ENCODE assay signal across 8 cellular contexts in the genomic region with DNA sequence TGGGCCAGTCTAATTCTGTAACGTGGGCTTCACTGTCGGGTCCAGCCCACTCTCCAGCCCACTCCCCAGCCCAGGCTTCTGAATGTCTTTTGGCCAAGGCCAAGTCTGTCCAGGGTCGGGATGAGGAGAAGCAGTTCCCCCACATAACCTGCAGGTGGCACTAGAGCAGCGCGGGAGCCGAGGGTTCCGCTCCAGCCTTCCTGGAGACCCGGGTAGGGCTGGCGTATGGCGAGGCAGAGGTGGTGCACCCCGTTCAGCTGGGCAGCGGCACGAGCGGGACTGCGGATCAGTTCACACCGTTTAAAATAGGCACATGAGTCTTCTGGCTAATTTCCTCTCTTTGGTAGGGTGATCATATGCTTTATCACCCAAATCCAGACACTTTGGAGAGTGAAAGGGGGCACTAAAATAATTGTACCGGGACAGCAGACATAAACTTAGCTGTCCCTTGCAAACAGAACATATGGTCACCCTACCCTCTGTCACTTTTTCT.
DNase-seq lines count a peak whose midpoint lies in the region; ATAC-seq, FAIRE-seq and TF ChIP-seq lines count a peak whose summit lies in the region.

No MANE protein-coding gene starts in this region.

- ATAC-seq in GM19438 (IDR thresholded peaks at IDR 0.05; ENCODE audit: low read depth, unreplicated experiment) (peak; percentile 92), Panc1 (peak; percentile 99), gastroesophageal sphincter (peak; percentile 88)

- H3K4me3 Mint-ChIP-seq in CD8-positive, alpha-beta memory T cell = no peak overlapping the region
- no peak overlapping the region for H3K4me3 Mint-ChIP-seq in activated T-helper 2 cell treated with anti-CD3 and anti-CD28 coated beads, Interferon-gamma antibody, Interleukin-2, Interleukin-4, amounts not matched to agents 10 μg/mL and 5 μg/mL and 100 μg/mL, durations not matched to agents 14 hours and 24 hours and 36 hours (ENCODE audit: low read depth)

- no TSS peak for BruUV-seq in Panc1 (replicated peaks; lab: Mats Ljungman, UMichigan)

- no peaks in the 10 kb centered on the region for H3K36me3 Mint-ChIP-seq in CD8-positive, alpha-beta memory T cell
- H3K36me3 Mint-ChIP-seq in activated T-helper 2 cell treated with anti-CD3 and anti-CD28 coated beads, Interferon-gamma antibody, Interleukin-2, Interleukin-4, amounts not matched to agents 10 μg/mL and 5 μg/mL and 100 μg/mL, durations not matched to agents 14 hours and 24 hours and 36 hours (ENCODE audit: low read depth) = no peaks in the 10 kb centered on the region

- no peaks in the 10 kb centered on the region for H3K27me3 ChIP-seq in CD8-positive, alpha-beta memory T cell (ENCODE audit: insufficient read depth, low read length, poor library complexity, severe bottlenecking)
- H3K27me3 ChIP-seq in Panc1 (ENCODE audit: control insufficient read depth, insufficient read depth, low read length) (peaks cover 5% of the 10 kb centered on the region; the same call in 1 of the 2 replicates), gastroesophageal sphincter (peaks cover 5% of the 10 kb centered on the region)

- no peak for TF ChIP-seq EP300 in gastroesophageal sphincter (IDR thresholded peaks at IDR 0.05)

- CTCF ChIA-PET in CD8-positive, alpha-beta memory T cell (lab: Charles Lee) = interaction anchor here (0.9 kb wide), 1 partner anchor 37 kb away, joined by 3 read pairs; no protein-coding TSS in a partner anchor
- CTCF ChIA-PET in Panc1 (lab: Charles Lee) = no interaction called here

- POLR2A ChIA-PET in CD8-positive, alpha-beta memory T cell (lab: Charles Lee) = no interaction called here
- POLR2A ChIA-PET in Panc1 (lab: Charles Lee) = no interaction called here

- peak in 4 of 5 donors; percentile 6 to 21 (median 10) for DNase-seq in CD8-positive, alpha-beta memory T cell
- DNase-seq in HS-27A (ENCODE audit: low read depth) (peak; percentile 7), Panc1 (ENCODE audit: low read depth, low spot score) (peak; percentile 52), pons (ENCODE audit: low spot score) (peak; percentile 64), urothelium cell line (ENCODE audit: low spot score) (peak; percentile 86)
- peak; percentile 42 for DNase-seq in activated T-helper 2 cell treated with anti-CD3 and anti-CD28 coated beads, Interferon-gamma antibody, Interleukin-2, Interleukin-4, amounts not matched to agents 10 μg/mL and 5 μg/mL and 100 μg/mL, durations not matched to agents 14 hours and 24 hours and 36 hours (ENCODE audit: low spot score)

- TF ChIP-seq CTCF in Panc1 (IDR thresholded peaks at IDR 0.05) (peak; percentile 96), gastroesophageal sphincter (IDR thresholded peaks at IDR 0.05) (peak; percentile 51 to 95 (median 60))

- in situ Hi-C loops in Panc1 (cut with HindIII; ENCODE audit: low pct_unique_long_range_greater_than_20kb, low sequenced_read_pairs) = no loop called here

- no peak overlapping the region for H3K27ac Mint-ChIP-seq in CD8-positive, alpha-beta memory T cell
- no peak overlapping the region for H3K27ac Mint-ChIP-seq in activated T-helper 2 cell treated with anti-CD3 and anti-CD28 coated beads, Interferon-gamma antibody, Interleukin-2, Interleukin-4, amounts not matched to agents 10 μg/mL and 5 μg/mL and 100 μg/mL, durations not matched to agents 14 hours and 24 hours and 36 hours

- no peak for FAIRE-seq in urothelium cell line (lab: Jason Lieb, UNC)

- peaks cover 0 to 2% (median 0%) of the 10 kb centered on the region in 3 donors for H3K4me1 Mint-ChIP-seq in CD8-positive, alpha-beta memory T cell
- H3K4me1 Mint-ChIP-seq in activated T-helper 2 cell treated with anti-CD3 and anti-CD28 coated beads, Interferon-gamma antibody, Interleukin-2, Interleukin-4, amounts not matched to agents 10 μg/mL and 5 μg/mL and 100 μg/mL, durations not matched to agents 14 hours and 24 hours and 36 hours (ENCODE audit: low read depth) = peaks cover 2% of the 10 kb centered on the region

- TF ChIP-seq POLR2A in gastroesophageal sphincter (IDR thresholded peaks at IDR 0.05) = no peak

- no peak overlapping the region for H3K4me3 ChIP-seq in CD8-positive, alpha-beta memory T cell (ENCODE audit: low read length)
- H3K4me3 ChIP-seq in Panc1 (ENCODE audit: low read depth in 2 of 2, low read length in 2 of 2) (peak overlapping the region in 1 of 2 experiments; percentile 38; a peak in 2 of 4 replicates), gastroesophageal sphincter (no peak overlapping the region)

- peaks cover 9 to 20% of the 10 kb centered on the region in 2 donors for H3K27me3 Mint-ChIP-seq in CD8-positive, alpha-beta memory T cell
- H3K27me3 Mint-ChIP-seq in activated T-helper 2 cell treated with anti-CD3 and anti-CD28 coated beads, Interferon-gamma antibody, Interleukin-2, Interleukin-4, amounts not matched to agents 10 μg/mL and 5 μg/mL and 100 μg/mL, durations not matched to agents 14 hours and 24 hours and 36 hours (ENCODE audit: low read depth) = peaks cover 15% of the 10 kb centered on the region

- no peaks in the 10 kb centered on the region for H3K9me3 ChIP-seq in CD8-positive, alpha-beta memory T cell (ENCODE audit: low read length)
- H3K9me3 ChIP-seq in Panc1 (ENCODE audit: control insufficient read depth, insufficient read depth, low read depth, low read length) (no peaks in the 10 kb centered on the region), gastroesophageal sphincter (peaks cover 0 to 12% (median 0%) of the 10 kb centered on the region in 3 donors)

- H3K4me1 ChIP-seq in CD8-positive, alpha-beta memory T cell (ENCODE audit: insufficient read depth, low read length) = no peaks in the 10 kb centered on the region
- no peaks in the 10 kb centered on the region for H3K4me1 ChIP-seq in Panc1 (ENCODE audit: control insufficient read depth, insufficient read depth, low read length)
- H3K4me1 ChIP-seq in gastroesophageal sphincter = peaks cover 0 to 5% (median 0%) of the 10 kb centered on the region in 3 donors

- WGBS in gastroesophageal sphincter (ENCODE audit: low coverage in 1 of 2), 2 donors = 20 to 38% methylated on average over 1 to 6 of the region's 17 CpGs

- H3K36me3 ChIP-seq in CD8-positive, alpha-beta memory T cell (ENCODE audit: insufficient read depth, low read length) = no peaks in the 10 kb centered on the region
- no peaks in the 10 kb centered on the region for H3K36me3 ChIP-seq in Panc1 (ENCODE audit: control insufficient read depth, insufficient read depth, low read length)
- H3K36me3 ChIP-seq in gastroesophageal sphincter = no peaks in the 10 kb centered on the region

- intact Hi-C loops in Panc1 (cut with micrococcal nuclease; ENCODE audit: unreplicated experiment) = loop anchor here (1.0 kb wide), 1 partner anchor 26 kb away; no protein-coding TSS in a partner anchor
- intact Hi-C loops in activated T-helper 2 cell treated with anti-CD3 and anti-CD28 coated beads, Interferon-gamma antibody, Interleukin-2, Interleukin-4, amounts not matched to agents 10 μg/mL and 5 μg/mL and 100 μg/mL, durations not matched to agents 14 hours and 24 hours and 36 hours (cut with micrococcal nuclease) = loop anchor here (2.0 kb wide), 1 partner anchor 27 kb away; no protein-coding TSS in a partner anchor

- no peak overlapping the region for H3K27ac ChIP-seq in CD8-positive, alpha-beta memory T cell (ENCODE audit: low read depth, low read length)
- no peak overlapping the region for H3K27ac ChIP-seq in Panc1 (ENCODE audit: low read length)
- H3K27ac ChIP-seq in gastroesophageal sphincter = no peak overlapping the region

- peaks cover 0 to 3% (median 2%) of the 10 kb centered on the region in 5 donors for H3K9me3 Mint-ChIP-seq in CD8-positive, alpha-beta memory T cell
- H3K9me3 Mint-ChIP-seq in activated T-helper 2 cell treated with anti-CD3 and anti-CD28 coated beads, Interferon-gamma antibody, Interleukin-2, Interleukin-4, amounts not matched to agents 10 μg/mL and 5 μg/mL and 100 μg/mL, durations not matched to agents 14 hours and 24 hours and 36 hours = no peaks in the 10 kb centered on the region

Comparison
In these comparisons a context has a peak if more than half of its experiments do, and no peak if none do; other contexts are left out.
1. DNase-seq: peak in every context shown above with its lines; median percentile 86 in urothelium cell line; 64 in pons; 52 in Panc1; 42 in activated T-helper 2 cell treated with anti-CD3 and anti-CD28 coated beads, Interferon-gamma antibody, Interleukin-2, Interleukin-4, amounts not matched to agents 10 μg/mL and 5 μg/mL and 100 μg/mL, durations not matched to agents 14 hours and 24 hours and 36 hours; 10 in CD8-positive, alpha-beta memory T cell; 7 in HS-27A.